Comparison of ENCODE assay signal across 10 cellular contexts in the genomic region with DNA sequence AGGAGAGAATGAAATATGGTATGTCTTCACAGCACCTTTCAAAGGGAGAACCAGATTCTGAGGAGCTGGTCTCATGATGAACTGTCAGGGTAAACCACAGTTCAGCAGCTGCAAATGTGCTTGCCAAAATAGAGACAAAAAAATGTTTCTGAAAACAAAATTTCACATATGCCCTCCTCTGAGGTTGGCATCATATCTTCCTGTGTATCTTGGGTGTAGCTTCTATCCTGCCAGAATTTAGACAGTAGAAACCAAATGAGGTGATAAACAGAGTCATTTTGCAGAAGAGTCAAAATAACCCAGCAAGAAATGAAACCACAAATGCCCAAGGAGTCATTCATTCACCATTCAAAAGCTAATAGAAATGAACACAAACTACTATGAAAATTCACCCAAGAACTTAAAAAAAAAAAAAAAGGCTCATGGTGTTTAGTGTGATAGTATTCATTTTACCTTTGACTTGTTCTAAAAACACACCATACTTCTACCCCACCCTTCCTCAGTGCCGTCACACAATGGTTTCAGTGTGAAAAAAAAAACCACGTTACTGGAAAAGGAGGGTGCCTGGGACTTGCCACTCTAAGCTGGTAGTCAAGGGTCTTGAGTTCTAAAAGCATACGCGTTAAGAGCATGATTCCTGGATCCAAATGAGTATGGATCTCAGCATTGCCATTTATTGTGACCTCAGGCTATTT. TPM values are rescaled to one million over a fixed set of nuclear protein-coding genes. Genes with fewer than 3 reads are reported as not detected.
DNase-seq lines count a peak whose midpoint lies in the region; ATAC-seq and TF ChIP-seq lines count a peak whose summit lies in the region.
"Had no signal": no experiment of that assay in that cellular context is flagged by ENCODE, and none has a peak within 500 bp of the region (broad histone marks: within the 10 kb centered on the region; RNA-seq: fewer than 3 reads in every experiment).

No MANE protein-coding gene starts in this region.

- H3K27me3 Mint-ChIP-seq in memory B cell = no peaks in the 10 kb centered on the region

- H3K4me3 ChIP-seq in Karpas-422 (ENCODE audit: low read length) = no peak overlapping the region
- no peak overlapping the region for H3K4me3 ChIP-seq in transverse colon
- H3K4me3 ChIP-seq: upper lobe of left lung had no signal

- H3K27me3 ChIP-seq in Karpas-422 (ENCODE audit: low read length) (no peaks in the 10 kb centered on the region), transverse colon (no peaks in the 10 kb centered on the region)
- H3K27me3 ChIP-seq: upper lobe of left lung had no signal

- H3K36me3 Mint-ChIP-seq in memory B cell = peaks cover 33% of the 10 kb centered on the region

- in situ Hi-C loops in transverse colon (cut with MboI; ENCODE audit: low pct_ligation_motif_present in 1 of 4, low pct_unique_long_range_greater_than_20kb in 1 of 4, low sequenced_read_pairs in 3 of 4) = no loop called here

- H3K9me3 ChIP-seq in Karpas-422 (ENCODE audit: low read length) = no peaks in the 10 kb centered on the region
- H3K9me3 ChIP-seq in transverse colon = no peaks in the 10 kb centered on the region
- H3K9me3 ChIP-seq: upper lobe of left lung had no signal

- 60 to 69% methylated on average over 4 of the region's 4 CpGs for WGBS in transverse colon (ENCODE audit: low coverage in 1 of 2), 2 donors

- no peak overlapping the region for H2AFZ ChIP-seq in Karpas-422 (ENCODE audit: low read length)

- H3K4me1 ChIP-seq in Karpas-422 (ENCODE audit: low read length) (no peaks in the 10 kb centered on the region), transverse colon (peaks cover 0 to 10% (median 0%) of the 10 kb centered on the region in 4 donors)

- ATAC-seq in GM18511 (IDR thresholded peaks at IDR 0.05; ENCODE audit: unreplicated experiment) = peak; percentile 41
- ATAC-seq in GM21723 (IDR thresholded peaks at IDR 0.05; ENCODE audit: unreplicated experiment) = peak; percentile 32
- ATAC-seq in memory B cell (ENCODE audit: low read depth) = peak; percentile 74

- H3K27ac Mint-ChIP-seq in memory B cell = peak overlapping the region; percentile 86

- no peak for TF ChIP-seq EP300 in transverse colon (IDR thresholded peaks at IDR 0.05; ENCODE audit: low read depth)

- H3K27ac ChIP-seq in Karpas-422 (ENCODE audit: low read length) (no peak overlapping the region), transverse colon (no peak overlapping the region)
- H3K27ac ChIP-seq: upper lobe of left lung had no signal

- H3K9me2 ChIP-seq in Karpas-422 (replicated peaks; ENCODE audit: insufficient read depth, low read length) = no peaks in the 10 kb centered on the region

- peak overlapping the region; percentile 77 for H3K4me3 Mint-ChIP-seq in memory B cell

- TF ChIP-seq CTCF in transverse colon (IDR thresholded peaks at IDR 0.05) = no peak

- H3K4me2 ChIP-seq in Karpas-422 (ENCODE audit: low read depth, low read length, poor library complexity, severe bottlenecking) = no peak overlapping the region

- H4K20me1 ChIP-seq in Karpas-422 (ENCODE audit: insufficient read depth, low read depth, low read length) = no peaks in the 10 kb centered on the region

- DNase-seq in Karpas-422 (peak; percentile 26), memory B cell (ENCODE audit: low spot score in 2 of 2) (peak in 1 of 2 donors; percentile 27), NCI-H187 (lab: John Stamatoyannopoulos, UW) (no peak), retina (no peak), NCI-H1048 (lab: John Stamatoyannopoulos, UW) (no peak), transverse colon (no peak)
- DNase-seq: NCI-H226, upper lobe of left lung had no signal

- no peak overlapping the region for H3K9ac ChIP-seq in Karpas-422 (ENCODE audit: low read length)

- no peak for TF ChIP-seq POLR2A in transverse colon (IDR thresholded peaks at IDR 0.05)

- no peaks in the 10 kb centered on the region for H3K9me3 Mint-ChIP-seq in memory B cell

- H3K79me2 ChIP-seq in Karpas-422 (ENCODE audit: low read length) = no peaks in the 10 kb centered on the region

- H3K36me3 ChIP-seq in Karpas-422 (ENCODE audit: insufficient read depth, low read length) (no peaks in the 10 kb centered on the region), transverse colon (no peaks in the 10 kb centered on the region)
- H3K36me3 ChIP-seq: upper lobe of left lung had no signal

- H3K4me1 Mint-ChIP-seq in memory B cell = peaks cover 68% of the 10 kb centered on the region

- intact Hi-C loops in transverse colon (cut with DNase I; ENCODE audit: low total_unique reads) = no loop called here

RNA-seq across cellular contexts. Expression of a gene that starts 18.5 kb away (rescaled TPM):
- total RNA-seq in Karpas-422 (2014; rRNA removed; shearing (Covaris generic); ENCODE audit: low replicate concordance) = not detected in 2 replicates
- total RNA-seq in transverse colon = 1 to 10 TPM in 2 of 4 donors, under 1 TPM in 1, not detected in 1; 0.55 to 6.4 (median 2.9) TPM

RNA-seq across cellular contexts. Expression of a gene that starts 41.0 kb away (rescaled TPM):
- not detected in 2 replicates for total RNA-seq in Karpas-422 (2014; rRNA removed; shearing (Covaris generic); ENCODE audit: low replicate concordance)
- under 1 TPM in 2 of 4 donors, not detected in 2; 0.14 to 0.16 TPM for total RNA-seq in transverse colon
